12 cellular contexts compared by ENCODE assay signal in genomic region chr13:41751277-41751676, GRCh38.
DNase-seq lines count a peak whose midpoint lies in the region; ATAC-seq, FAIRE-seq and TF ChIP-seq lines count a peak whose summit lies in the region.
"Had no signal": no experiment of that assay in that cellular context is flagged by ENCODE, and none has a peak within 500 bp of the region (broad histone marks: within the 10 kb centered on the region; RNA-seq: fewer than 3 reads in every experiment).

No MANE protein-coding gene starts in this region.

- intact Hi-C loops in right lobe of liver (cut with DNase I), result no loop called here
- intact Hi-C loops in HepG2 (cut with micrococcal nuclease; ENCODE audit: unreplicated experiment), result no loop called here
- intact Hi-C loops in aorta (cut with DNase I), result no loop called here

- no peak for FAIRE-seq in HepG2 (lab: Jason Lieb, UNC)
- FAIRE-seq: A549 had no signal

- BruUV-seq in HepG2 (replicated peaks; lab: Mats Ljungman, UMichigan), result no TSS peak

- 79% methylated on average over 2 of the region's 2 CpGs for WGBS in right lobe of liver (ENCODE audit: insufficient coverage, low coverage, low lambda C conversion rate, missing lambda C conversion rate)
- 95% methylated on average over 2 of the region's 2 CpGs for WGBS in HepG2 (ENCODE audit: low lambda C conversion rate)
- 5 to 9% methylated on average over 2 of the region's 2 CpGs for WGBS in aorta, 2 donors

- no peaks in the 10 kb centered on the region for H3K79me2 ChIP-seq in HepG2 (ENCODE audit: insufficient read depth, low read length)

- no peak overlapping the region for H3K4me2 ChIP-seq in HepG2 (ENCODE audit: low read depth, low read length)
- H3K4me2 ChIP-seq: A549 had no signal

- no peaks in the 10 kb centered on the region for H3K36me3 ChIP-seq in right lobe of liver
- H3K36me3 ChIP-seq in HepG2 (replicated peaks in 1 of 2; ENCODE audit: control insufficient read depth in 1 of 2, insufficient read depth in 2 of 2, low read length in 2 of 2), result no peaks in the 10 kb centered on the region
- H3K36me3 ChIP-seq in endocrine pancreas (ENCODE audit: control insufficient read depth, insufficient read depth, low read length), result no peaks in the 10 kb centered on the region
- no peaks in the 10 kb centered on the region for H3K36me3 ChIP-seq in aorta (ENCODE audit: control insufficient read depth in 1 of 2, insufficient read depth in 2 of 2, low read length in 1 of 2)

- H3K27me3 ChIP-seq in right lobe of liver (no peaks in the 10 kb centered on the region), HepG2 (ENCODE audit: control insufficient read depth in 1 of 2, insufficient read depth in 2 of 2, low read length in 2 of 2) (no peaks in the 10 kb centered on the region), endocrine pancreas (ENCODE audit: control insufficient read depth, insufficient read depth, low read length) (no peaks in the 10 kb centered on the region), aorta (ENCODE audit: control insufficient read depth in 1 of 2, insufficient read depth in 2 of 2, low read length in 1 of 2) (no peaks in the 10 kb centered on the region)

- H2AFZ ChIP-seq in HepG2 (ENCODE audit: low read length), result no peak overlapping the region

- H3K9me3 ChIP-seq in right lobe of liver (no peaks in the 10 kb centered on the region), HepG2 (ENCODE audit: low read length) (no peaks in the 10 kb centered on the region), endocrine pancreas (ENCODE audit: control insufficient read depth, low read length) (no peaks in the 10 kb centered on the region), aorta (ENCODE audit: control insufficient read depth, low read length) (no peaks in the 10 kb centered on the region)
- H3K9me3 ChIP-seq: A549 had no signal

- in situ Hi-C loops in HepG2 (cut with HindIII; ENCODE audit: extremely low pct_ligation_motif_present, low pct_unique_long_range_greater_than_20kb), result no loop called here

- POLR2A ChIA-PET in HepG2 (lab: Yijun Ruan, JAX), result no interaction called here

- H3K27ac ChIP-seq in right lobe of liver (no peak overlapping the region), HepG2 (ENCODE audit: extremely low read length, insufficient read depth, low read length) (no peak overlapping the region), aorta (ENCODE audit: low read depth in 1 of 2, low read length in 2 of 2) (no peak overlapping the region)
- H3K27ac ChIP-seq: A549 had no signal

- H3K9ac ChIP-seq in HepG2 (ENCODE audit: insufficient read depth, low read depth, low read length), result no peak overlapping the region
- no peak overlapping the region for H3K9ac ChIP-seq in endocrine pancreas (ENCODE audit: control insufficient read depth, insufficient read depth, low read length)

- no peak for TF ChIP-seq EP300 in HepG2 (IDR thresholded peaks at IDR 0.05; ENCODE audit: low read depth in 2 of 2, low read length in 2 of 2)
- TF ChIP-seq EP300 in HepG2 (CRISPR knock-in tag; IDR thresholded peaks at IDR 0.05; ENCODE audit: borderline replicate concordance), result no peak

- TF ChIP-seq CTCF in right lobe of liver (IDR thresholded peaks at IDR 0.05) (no peak), HepG2 (CRISPR knock-in tag; IDR thresholded peaks at IDR 0.05) (no peak)

- CTCF ChIA-PET in HepG2 (lab: Yijun Ruan, JAX; ENCODE audit: low intra/inter-chr PET ratio, low total read pairs), result no interaction called here

- H3K4me1 ChIP-seq in right lobe of liver, result no peaks in the 10 kb centered on the region
- H3K4me1 ChIP-seq in HepG2 (ENCODE audit: insufficient read depth, low read length), result no peaks in the 10 kb centered on the region
- peaks cover 7% of the 10 kb centered on the region for H3K4me1 ChIP-seq in endocrine pancreas (ENCODE audit: control insufficient read depth, insufficient read depth, low read length)
- H3K4me1 ChIP-seq in aorta (ENCODE audit: control insufficient read depth in 1 of 2, insufficient read depth in 2 of 2, low read length in 2 of 2), result peaks cover 0 to 2% of the 10 kb centered on the region in 2 donors
- H3K4me1 ChIP-seq: A549 had no signal

- H4K20me1 ChIP-seq in HepG2 (ENCODE audit: insufficient read depth, low read length), result no peaks in the 10 kb centered on the region

- no peak overlapping the region for H3K4me3 ChIP-seq in right lobe of liver
- H3K4me3 ChIP-seq in HepG2 (replicated peaks in 1 of 3; ENCODE audit: insufficient read depth in 1 of 3, low read depth in 2 of 3, low read length in 3 of 3), result no peak overlapping the region
- H3K4me3 ChIP-seq in endocrine pancreas (ENCODE audit: control insufficient read depth, insufficient read depth, low read length), result peak overlapping the region; percentile 18
- no peak overlapping the region for H3K4me3 ChIP-seq in aorta (ENCODE audit: low read length in 2 of 2)
- H3K4me3 ChIP-seq: A549 had no signal

- TF ChIP-seq POLR2A in right lobe of liver (IDR thresholded peaks at IDR 0.05) (no peak), HepG2 (IDR thresholded peaks at IDR 0.05; ENCODE audit: insufficient read depth in 1 of 2, low read depth in 2 of 2, low read length in 2 of 2) (no peak)

- ATAC-seq in right lobe of liver, result peak; percentile 17 to 41 (median 40)
- no peak for ATAC-seq in HepG2
- ATAC-seq in aorta (ENCODE audit: low FRiP score), result peak; percentile 85
- ATAC-seq: A549; activated T-cell treated with anti-CD3 and anti-CD28 coated beads, Interleukin-2, amount 50 U/mL, for 72 hours had no signal

- DNase-seq in right lobe of liver (no peak), HepG2 (ENCODE audit: low spot score) (no peak), iris pigment epithelial cell (ENCODE audit: low read depth) (peak; percentile 78), aorta (peak in 1 of 2 donors; percentile 60), activated gamma-delta T cell (lab: John Stamatoyannopoulos, UW) (no peak), NCI-H1048 (lab: John Stamatoyannopoulos, UW) (no peak)
- no peak for DNase-seq in activated effector memory CD4-positive, alpha-beta T cell treated with anti-CD3 and anti-CD28 coated beads, Interleukin-2, amount 50 U/mL, for 16 hours
- DNase-seq: activated CD4-positive, alpha-beta T cell treated with anti-CD3 and anti-CD28 coated beads for 48 hours; activated T-cell treated with anti-CD3 and anti-CD28 coated beads, Interleukin-2, amount 50 U/mL, for 72 hours; NCI-H1092 treated with DMSO at 0.1 percent for 48 hours had no signal

- TF ChIP-seq RAD21 in HepG2 (CRISPR knock-in tag; IDR thresholded peaks at IDR 0.05), result no peak

TF ChIP-seq in HepG2, 621 proteins besides CTCF, POLR2A, EP300 and RAD21 (continues in another document):
- TF ChIP-seq NFKB2 (CRISPR knock-in tag; IDR thresholded peaks at IDR 0.05; ENCODE audit: borderline replicate concordance) (no peak), THYN1 (CRISPR knock-in tag; IDR thresholded peaks at IDR 0.05; ENCODE audit: borderline replicate concordance, low read depth) (no peak), ZNF687 (CRISPR knock-in tag; IDR thresholded peaks at IDR 0.05) (no peak), ATM (IDR thresholded peaks at IDR 0.05; ENCODE audit: borderline replicate concordance) (no peak), HDAC2 (CRISPR knock-in tag; IDR thresholded peaks at IDR 0.05) (no peak), KDM3A (CRISPR knock-in tag; IDR thresholded peaks at IDR 0.05; ENCODE audit: low read depth) (no peak), ZNF572 (CRISPR knock-in tag; IDR thresholded peaks at IDR 0.05) (no peak), ZBTB7A (CRISPR knock-in tag; IDR thresholded peaks at IDR 0.05) (no peak), ZNF772 (CRISPR knock-in tag; IDR thresholded peaks at IDR 0.05) (no peak), SKI (IDR thresholded peaks at IDR 0.05; ENCODE audit: partially characterized antibody) (no peak), PITX1 (CRISPR knock-in tag; IDR thresholded peaks at IDR 0.05) (no peak), GFI1 (CRISPR knock-in tag; IDR thresholded peaks at IDR 0.05; ENCODE audit: borderline replicate concordance) (no peak), ELF4 (CRISPR knock-in tag; IDR thresholded peaks at IDR 0.05; ENCODE audit: borderline replicate concordance) (no peak), TEAD2 (CRISPR knock-in tag; IDR thresholded peaks at IDR 0.05) (no peak), FOXJ3 (CRISPR knock-in tag; IDR thresholded peaks at IDR 0.05; ENCODE audit: borderline replicate concordance) (no peak), RARA (CRISPR knock-in tag; IDR thresholded peaks at IDR 0.05) (no peak), TCF7 (IDR thresholded peaks at IDR 0.05; ENCODE audit: low read depth) (no peak)
